22 cellular contexts compared by ENCODE assay signal in genomic region chr9:136295055-136295454, GRCh38. TPM values are rescaled to one million over a fixed set of nuclear protein-coding genes. Genes with fewer than 3 reads are reported as not detected.
DNase-seq lines count a peak whose midpoint lies in the region; ATAC-seq, FAIRE-seq and TF ChIP-seq lines count a peak whose summit lies in the region.
"Had no signal": no experiment of that assay in that cellular context is flagged by ENCODE, and none has a peak within 500 bp of the region (broad histone marks: within the 10 kb centered on the region; RNA-seq: fewer than 3 reads in every experiment).

No MANE protein-coding gene starts in this region.

- H3K56ac ChIP-seq in H1 (replicated peaks; ENCODE audit: insufficient read length, low read depth, low read length): no peak overlapping the region

- no peak overlapping the region for H3K18ac ChIP-seq in H1 (ENCODE audit: extremely low read depth, low read length)
- no peak overlapping the region for H3K18ac ChIP-seq in neuronal stem cell (ENCODE audit: low read length)

- no peak overlapping the region for H3K9ac ChIP-seq in H1 (replicated peaks in 1 of 4; ENCODE audit: extremely low read depth in 1 of 4, low read depth in 3 of 4, low read length in 3 of 4)
- H3K9ac ChIP-seq in neuronal stem cell (ENCODE audit: low read depth, low read length, poor library complexity): no peak overlapping the region
- H3K9ac ChIP-seq: BLaER1 treated with 17β-estradiol and CSF1 and Interleukin-3, amounts not matched to agents 10 nM and 100 nM had no signal

- H3K36me3 ChIP-seq in H1 (ENCODE audit: control insufficient read depth in 2 of 4, insufficient read depth in 4 of 4, low read length in 3 of 4) (no peaks in the 10 kb centered on the region; a peak in 1 of 8 replicates), neuronal stem cell (replicated peaks in 1 of 2; ENCODE audit: control insufficient read depth in 2 of 2, insufficient read depth in 2 of 2, low read length in 2 of 2) (no peaks in the 10 kb centered on the region), adrenal gland (replicated peaks in 1 of 2) (no peaks in the 10 kb centered on the region)
- H3K36me3 ChIP-seq: BLaER1 treated with 17β-estradiol and CSF1 and Interleukin-3, amounts not matched to agents 10 nM and 100 nM had no signal

- H3K14ac ChIP-seq in H1 (ENCODE audit: insufficient read length) (no peak overlapping the region), neuronal stem cell (ENCODE audit: low read length) (no peak overlapping the region)

- H2BK15ac ChIP-seq in H1 (ENCODE audit: low read length) (no peak overlapping the region), neuronal stem cell (ENCODE audit: low read length) (peak overlapping the region; percentile 14)

- POLR2A ChIA-PET in H1 (lab: Charles Lee; ENCODE audit: partially characterized antibody): no interaction called here

- H2AFZ ChIP-seq in H1 (ENCODE audit: low read length): no peak overlapping the region
- H2AFZ ChIP-seq in neuronal stem cell (ENCODE audit: low read length): no peak overlapping the region

- FAIRE-seq in H1 (lab: Jason Lieb, UNC): no peak
- FAIRE-seq: A204.1, GM12892 had no signal

- no peak overlapping the region for H2AK5ac ChIP-seq in H1 (ENCODE audit: low read depth, low read length)
- H2AK5ac ChIP-seq in neuronal stem cell (ENCODE audit: low read depth, low read length): peak overlapping the region; percentile 4

- H3K4me2 ChIP-seq in H1 (ENCODE audit: insufficient read depth in 1 of 2, low read depth in 2 of 2, low read length in 2 of 2) (no peak overlapping the region), neuronal stem cell (ENCODE audit: insufficient read depth, low read length, poor library complexity, severe bottlenecking) (no peak overlapping the region)
- H3K4me2 ChIP-seq: BLaER1 treated with 17β-estradiol and CSF1 and Interleukin-3, amounts not matched to agents 10 nM and 100 nM had no signal

- DNase-seq in right cardiac atrium: peak in 2 of 3 donors; percentile 12 to 41
- DNase-seq in Right ventricle myocardium superior: no peak
- no peak for DNase-seq in H1 (ENCODE audit: low read depth in 1 of 2, low spot score in 2 of 2)
- DNase-seq in neuronal stem cell (ENCODE audit: low spot score): no peak
- DNase-seq in GM03348 (ENCODE audit: low spot score): no peak
- no peak for DNase-seq in adrenal gland
- no peak for DNase-seq in NCI-H82 treated with DMSO at 0.1 percent for 48 hours (lab: John Stamatoyannopoulos, UW; ENCODE audit: unreplicated experiment)
- DNase-seq: Calu3; CD4-positive, alpha-beta T cell; CD8-positive, alpha-beta memory T cell; DMS79 treated with DMSO at 0.1 percent for 48 hours; GF-D8; GOT3; H7; HCEC 1CT had no signal

- TF ChIP-seq CTCF in H1 (IDR thresholded peaks at IDR 0.05; ENCODE audit: control extremely low read depth in 1 of 3, insufficient read depth in 1 of 3, low read depth in 1 of 3, low read length in 3 of 3): no peak
- no peak for TF ChIP-seq CTCF in adrenal gland (IDR thresholded peaks at IDR 0.05)

- H4K91ac ChIP-seq in H1 (replicated peaks; ENCODE audit: insufficient read length, low read length): no peak overlapping the region
- no peak overlapping the region for H4K91ac ChIP-seq in neuronal stem cell (ENCODE audit: low read depth, low read length, poor library complexity)

- no peak for TF ChIP-seq RAD21 in H1 (IDR thresholded peaks at IDR 0.05 in 1 of 2, conservative IDR thresholded peaks at IDR 0.05 in 1 of 2; ENCODE audit: low read depth in 2 of 2, low read length in 2 of 2)

- intact Hi-C loops in right cardiac atrium (cut with DNase I): no loop called here
- intact Hi-C loops in Right ventricle myocardium superior (cut with DNase I): no loop called here
- intact Hi-C loops in adrenal gland (cut with DNase I): no loop called here

- no peaks in the 10 kb centered on the region for H3K9me3 ChIP-seq in right cardiac atrium (ENCODE audit: control insufficient read depth, low read length)
- H3K9me3 ChIP-seq in H1 (ENCODE audit: insufficient read depth in 2 of 2, low read depth in 1 of 2, low read length in 1 of 2): peaks cover 4 to 10% of the 10 kb centered on the region in 2 experiments; a peak in 2 of 4 replicates
- H3K9me3 ChIP-seq in neuronal stem cell (replicated peaks in 1 of 2; ENCODE audit: control insufficient read depth in 2 of 2, insufficient read depth in 1 of 2, low read depth in 1 of 2, low read length in 2 of 2): peaks cover 0 to 16% of the 10 kb centered on the region in 2 donors
- no peaks in the 10 kb centered on the region for H3K9me3 ChIP-seq in adrenal gland (replicated peaks in 1 of 3)

- H2BK20ac ChIP-seq in H1 (ENCODE audit: low read length): no peak overlapping the region

- peaks cover 0 to 15% of the 10 kb centered on the region in 2 experiments for H4K20me1 ChIP-seq in H1 (replicated peaks in 1 of 2; ENCODE audit: control insufficient read depth in 1 of 2, insufficient read depth in 2 of 2, low read length in 2 of 2)

- H3K27ac ChIP-seq in right cardiac atrium (ENCODE audit: low read length): no peak overlapping the region
- H3K27ac ChIP-seq in H1 (ENCODE audit: low read depth, low read length): no peak overlapping the region
- H3K27ac ChIP-seq in neuronal stem cell (replicated peaks; ENCODE audit: low read length): no peak overlapping the region
- no peak overlapping the region for H3K27ac ChIP-seq in adrenal gland
- H3K27ac ChIP-seq: 22Rv1; BLaER1 treated with 17β-estradiol and CSF1 and Interleukin-3, amounts not matched to agents 10 nM and 100 nM had no signal

- H4K8ac ChIP-seq in H1 (ENCODE audit: extremely low read depth, insufficient read depth, low read length): 0 out of 2 replicates have a peak overlapping the region, but pooled peaks have one; percentile 35
- no peak overlapping the region for H4K8ac ChIP-seq in neuronal stem cell (ENCODE audit: low read depth, low read length)

- H3K23me2 ChIP-seq in H1 (ENCODE audit: low read depth, low read length): peaks cover 11% of the 10 kb centered on the region; the same call in 1 of the 2 replicates

- no peak overlapping the region for H3K23ac ChIP-seq in H1 (ENCODE audit: insufficient read length)
- H3K23ac ChIP-seq in neuronal stem cell (ENCODE audit: low read depth, low read length, poor library complexity): no peak overlapping the region

- H2BK120ac ChIP-seq in H1 (replicated peaks; ENCODE audit: low read depth, low read length): no peak overlapping the region
- no peak overlapping the region for H2BK120ac ChIP-seq in neuronal stem cell (ENCODE audit: low read depth, low read length)

- no peak overlapping the region for H3K4me3 ChIP-seq in right cardiac atrium (ENCODE audit: low read length)
- H3K4me3 ChIP-seq in H1 (ENCODE audit: extremely low read depth in 1 of 4, insufficient read depth in 2 of 4, low read depth in 3 of 4, low read length in 4 of 4): no peak overlapping the region
- no peak overlapping the region for H3K4me3 ChIP-seq in neuronal stem cell (ENCODE audit: low read length in 2 of 2)
- H3K4me3 ChIP-seq in adrenal gland: no peak overlapping the region
- H3K4me3 ChIP-seq: BLaER1 treated with 17β-estradiol and CSF1 and Interleukin-3, amounts not matched to agents 10 nM and 100 nM had no signal

- H3K79me1 ChIP-seq in H1 (ENCODE audit: low read depth, low read length) (no peaks in the 10 kb centered on the region), neuronal stem cell (ENCODE audit: low read depth, low read length) (no peaks in the 10 kb centered on the region)

- no peak overlapping the region for H3K4ac ChIP-seq in H1 (replicated peaks; ENCODE audit: insufficient read length, low read depth, low read length)
- H3K4ac ChIP-seq in neuronal stem cell (ENCODE audit: low read length): no peak overlapping the region

- no peaks in the 10 kb centered on the region for H3K79me2 ChIP-seq in H1 (ENCODE audit: control insufficient read depth in 1 of 2, insufficient read depth in 2 of 2, low read length in 2 of 2)

- H2BK5ac ChIP-seq in H1 (ENCODE audit: low read depth, low read length): no peak overlapping the region
- peak overlapping the region; percentile 48 for H2BK5ac ChIP-seq in neuronal stem cell (ENCODE audit: low read length)

- H3K27me3 ChIP-seq in right cardiac atrium (ENCODE audit: control insufficient read depth, insufficient read depth) (no peaks in the 10 kb centered on the region), H1 (replicated peaks in 1 of 4; ENCODE audit: control insufficient read depth in 3 of 4, extremely low read depth in 1 of 4, insufficient read depth in 3 of 4, low read length in 3 of 4) (no peaks in the 10 kb centered on the region), neuronal stem cell (ENCODE audit: control insufficient read depth in 3 of 3, insufficient read depth in 3 of 3, low read depth in 1 of 3, low read length in 3 of 3) (peaks cover 0 to 37% (median 2%) of the 10 kb centered on the region in 3 experiments), adrenal gland (peaks cover 7% of the 10 kb centered on the region)
- H3K27me3 ChIP-seq: BLaER1 treated with 17β-estradiol and CSF1 and Interleukin-3, amounts not matched to agents 10 nM and 100 nM had no signal

- no peak for TF ChIP-seq POLR2A in H1 (IDR thresholded peaks at IDR 0.05; ENCODE audit: control extremely low read depth in 1 of 2, low read depth in 2 of 2, low read length in 2 of 2)
- no peak for TF ChIP-seq POLR2A in adrenal gland (IDR thresholded peaks at IDR 0.05)

- H2BK12ac ChIP-seq in H1 (ENCODE audit: low read depth, low read length) (no peak overlapping the region), neuronal stem cell (ENCODE audit: low read length) (peak overlapping the region; percentile 30)

- ATAC-seq in right cardiac atrium (no peak), Right ventricle myocardium superior (ENCODE audit: poor library complexity) (no peak)

- no peak for TF ChIP-seq EP300 in H1 (IDR thresholded peaks at IDR 0.05; ENCODE audit: borderline replicate concordance in 1 of 2, low read depth in 2 of 2, low read length in 2 of 2)

- WGBS in right cardiac atrium: 89% methylated on average over 16 of the region's 16 CpGs
- 93% methylated on average over 15 of the region's 16 CpGs; no CpG with 5 or more reads in 1 of the 2 experiments for WGBS in H1 (ENCODE audit: extremely low coverage in 1 of 2, insufficient coverage in 1 of 2, insufficient read length in 1 of 2, insufficient replicate concordance in 2 of 2, low coverage in 1 of 2, low lambda C conversion rate in 2 of 2, missing lambda C conversion rate in 1 of 2), 2 experiments
- no CpG with 5 or more reads among the region's 16 CpGs for WGBS in neuronal stem cell (ENCODE audit: extremely low coverage in 2 of 2, insufficient read length in 2 of 2, insufficient replicate concordance in 1 of 2), 2 donors
- 85 to 87% (median 86%) methylated on average over 10 to 16 of the region's 16 CpGs for WGBS in adrenal gland, 4 donors

- CTCF ChIA-PET in H1 (lab: Charles Lee; ENCODE audit: partially characterized antibody): interaction anchor here (0.7 to 2.1 kb wide), 2 partner anchors 11 to 93 kb away, joined by 3 to 10 read pairs; no protein-coding TSS in a partner anchor

- H4K5ac ChIP-seq in H1 (ENCODE audit: insufficient read length, low read depth, low read length): no peak overlapping the region

- H3K4me1 ChIP-seq in right cardiac atrium (ENCODE audit: control insufficient read depth, insufficient read depth, low read length) (no peaks in the 10 kb centered on the region), H1 (replicated peaks in 1 of 4; ENCODE audit: control insufficient read depth in 3 of 4, insufficient read depth in 4 of 4, low read length in 3 of 4) (no peaks in the 10 kb centered on the region; a peak in 1 of 7 replicates), neuronal stem cell (ENCODE audit: control insufficient read depth in 2 of 2, insufficient read depth in 1 of 2, low read depth in 1 of 2, low read length in 2 of 2) (peaks cover 2 to 17% of the 10 kb centered on the region in 2 donors), adrenal gland (replicated peaks in 1 of 2) (no peaks in the 10 kb centered on the region)

RNA-seq across cellular contexts. Expression of gene CCDC187, which starts 8.8 kb away (rescaled TPM):
- total RNA-seq in right cardiac atrium (not detected), Right ventricle myocardium superior (not detected), adrenal gland (under 1 TPM in 7 of 8 donors, not detected in 1; 0.04 to 0.19 (median 0.09) TPM)
- polyA plus RNA-seq in right cardiac atrium (not detected), H1 (2011; rRNA removed) (0.02 TPM in 2 replicates), adrenal gland (under 1 TPM; under 0.01 to 0.08 (median 0.04) TPM)
- not detected in 2 replicates for total RNA-seq in H1 (2021; fragmentation: NEBNext Ultra II Directional; extraction: Animal tissue kit (Norgen Biotek cat#: 25700))
- polyA plus RNA-seq in H1 (2011; cell fraction: cytosol; rRNA removed): 0.01 TPM
- 0.07 TPM for polyA plus RNA-seq in H1 (2011; cell fraction: nucleus; rRNA removed)
- polyA plus RNA-seq in H1 (2012, experiment 1 of 2): 0.03 TPM in 2 of 4 replicates, not detected in the others
- polyA plus RNA-seq in H1 (2012, experiment 2 of 2): 0.03 TPM
- polyA plus RNA-seq in H1 (2013, experiment 1 of 2): 0.02 TPM
- polyA plus RNA-seq in H1 (2013, experiment 2 of 2): under 0.01 TPM
- polyA minus RNA-seq in H1 (2011; rRNA and poly(A)+ RNA removed): 0.06 TPM in 1 of 2 replicates, not detected in the other
- not detected for polyA minus RNA-seq in H1 (2011; cell fraction: cytosol; rRNA and poly(A)+ RNA removed)
- not detected for polyA minus RNA-seq in H1 (2011; cell fraction: nucleus; rRNA and poly(A)+ RNA removed)
- 0.08 TPM for polyA plus RNA-seq in neuronal stem cell (2013, experiment 1 of 2)
- polyA plus RNA-seq in neuronal stem cell (2013, experiment 2 of 2): 0.08 TPM
- total RNA-seq: CD4-positive, alpha-beta T cell; CD8-positive, alpha-beta memory T cell; Daoy; H7 had no signal
- polyA plus RNA-seq: AG04450; CD14-positive monocyte; CD8-positive, alpha-beta memory T cell had no signal

RNA-seq across cellular contexts. Expression of gene GPSM1, which starts 32.3 kb away (rescaled TPM):
- total RNA-seq in right cardiac atrium: 10 to 100 TPM; 46.3 to 90.6 (median 71.6) TPM
- 73.3 TPM for polyA plus RNA-seq in right cardiac atrium
- total RNA-seq in Right ventricle myocardium superior: 50.3 TPM
- total RNA-seq in H1 (2021; fragmentation: NEBNext Ultra II Directional; extraction: Animal tissue kit (Norgen Biotek cat#: 25700)): 15.7 and 18.0 TPM in 2 replicates
- 12.8 and 19.8 TPM in 2 replicates for polyA plus RNA-seq in H1 (2011; rRNA removed)
- polyA plus RNA-seq in H1 (2011; cell fraction: cytosol; rRNA removed): 13.8 TPM
- 39.2 TPM for polyA plus RNA-seq in H1 (2011; cell fraction: nucleus; rRNA removed)
- polyA plus RNA-seq in H1 (2012, experiment 1 of 2): 9.3 to 15.2 TPM (median 14.5 TPM) in 4 replicates
- 12.0 TPM for polyA plus RNA-seq in H1 (2012, experiment 2 of 2)
- polyA plus RNA-seq in H1 (2013, experiment 1 of 2): 14.4 TPM
- polyA plus RNA-seq in H1 (2013, experiment 2 of 2): 13.9 TPM
- polyA minus RNA-seq in H1 (2011; rRNA and poly(A)+ RNA removed): 3.5 and 4.2 TPM in 2 replicates
- polyA minus RNA-seq in H1 (2011; cell fraction: cytosol; rRNA and poly(A)+ RNA removed): 12.7 TPM
- 11.2 TPM for polyA minus RNA-seq in H1 (2011; cell fraction: nucleus; rRNA and poly(A)+ RNA removed)
- polyA plus RNA-seq in neuronal stem cell (2013, experiment 1 of 2): 37.4 TPM
- polyA plus RNA-seq in neuronal stem cell (2013, experiment 2 of 2): 37.2 TPM
- total RNA-seq in adrenal gland: 10 to 100 TPM in 7 of 8 donors, 1 to 10 TPM in 1; 9.9 to 50.4 (median 17.2) TPM
- 10 to 100 TPM in 2 of 3 donors, 1 to 10 TPM in 1; 2.9 to 48.9 (median 31.5) TPM for polyA plus RNA-seq in adrenal gland

RNA-seq across cellular contexts. Expression of gene QSOX2, which starts 49.4 kb away (rescaled TPM):
- total RNA-seq in right cardiac atrium (1 to 10 TPM; 5.3 to 9.0 (median 7.5) TPM), Right ventricle myocardium superior (7.7 TPM), adrenal gland (10 to 100 TPM in 4 of 8 donors, 1 to 10 TPM in 4; 6.4 to 14.3 (median 10.6) TPM)
- polyA plus RNA-seq in right cardiac atrium (4.5 TPM), H1 (2011; rRNA removed) (18.0 and 21.8 TPM in 2 replicates), adrenal gland (10 to 100 TPM in 1 of 3 donors, 1 to 10 TPM in 2; 7.1 to 11.4 (median 7.6) TPM)
- 27.5 and 28.6 TPM in 2 replicates for total RNA-seq in H1 (2021; fragmentation: NEBNext Ultra II Directional; extraction: Animal tissue kit (Norgen Biotek cat#: 25700))
- 20.4 TPM for polyA plus RNA-seq in H1 (2011; cell fraction: cytosol; rRNA removed)
- 52.2 TPM for polyA plus RNA-seq in H1 (2011; cell fraction: nucleus; rRNA removed)
- polyA plus RNA-seq in H1 (2012, experiment 1 of 2): 18.2 to 24.6 TPM (median 21.8 TPM) in 4 replicates
- polyA plus RNA-seq in H1 (2012, experiment 2 of 2): 13.5 TPM
- polyA plus RNA-seq in H1 (2013, experiment 1 of 2): 27.3 TPM
- 25.5 TPM for polyA plus RNA-seq in H1 (2013, experiment 2 of 2)
- 17.0 and 19.8 TPM in 2 replicates for polyA minus RNA-seq in H1 (2011; rRNA and poly(A)+ RNA removed)
- polyA minus RNA-seq in H1 (2011; cell fraction: cytosol; rRNA and poly(A)+ RNA removed): 10.7 TPM
- polyA minus RNA-seq in H1 (2011; cell fraction: nucleus; rRNA and poly(A)+ RNA removed): 13.1 TPM
- 11.3 TPM for polyA plus RNA-seq in neuronal stem cell (2013, experiment 1 of 2)
- 11.5 TPM for polyA plus RNA-seq in neuronal stem cell (2013, experiment 2 of 2)

Comparison
In these comparisons a context has a peak if more than half of its experiments do, and no peak if none do; other contexts are left out.
1. DNase-seq: peak in right cardiac atrium (2 of 3); none in Right ventricle myocardium superior (single experiment), H1 (0 of 2), neuronal stem cell (single experiment), GM03348 (single experiment), adrenal gland (0 of 7) and NCI-H82 treated with DMSO at 0.1 percent for 48 hours (single experiment).